Comparison of ENCODE assay signal across 31 cellular contexts in the genomic region with DNA sequence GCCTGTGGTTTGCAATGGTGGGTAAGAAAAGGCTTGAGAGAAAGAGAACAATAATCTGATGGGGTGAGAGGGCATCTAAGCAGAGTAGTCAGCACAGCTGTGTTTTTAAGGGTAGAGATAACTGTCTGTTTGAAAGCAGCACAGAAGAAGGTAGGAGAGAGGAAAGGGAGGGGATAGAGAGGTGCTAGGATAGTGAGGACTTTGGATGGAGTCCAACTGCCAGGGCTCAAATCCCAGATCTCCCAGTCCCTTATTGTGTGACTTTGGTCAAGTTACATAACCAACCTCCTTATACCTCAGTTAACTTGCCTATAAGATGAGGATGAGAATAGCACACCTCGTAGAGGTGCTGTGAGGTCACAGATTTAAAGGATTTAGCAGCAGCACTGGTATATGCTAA. TPM values are rescaled to one million over a fixed set of nuclear protein-coding genes. Genes with fewer than 3 reads are reported as not detected.
A peak's percentile ranks its signal among the peaks of the same experiment; 100 is the strongest.
DNase-seq lines count a peak whose midpoint lies in the region; ATAC-seq and TF ChIP-seq lines count a peak whose summit lies in the region.
"Had no signal": no experiment of that assay in that cellular context is flagged by ENCODE, and none has a peak within 500 bp of the region (broad histone marks: within the 10 kb centered on the region; RNA-seq: fewer than 3 reads in every experiment).

No MANE protein-coding gene starts in this region.

- H3F3A ChIP-seq in neural progenitor cell (ENCODE audit: low read depth): no peaks in the 10 kb centered on the region

- no peaks in the 10 kb centered on the region for H3K9me3 Mint-ChIP-seq in activated CD8-positive, alpha-beta T cell treated with anti-CD3 and anti-CD28 coated beads, Interleukin-2, amount 10 ng/mL, durations not matched to agents 7 days and 5 days (ENCODE audit: insufficient read depth)
- no peaks in the 10 kb centered on the region for H3K9me3 Mint-ChIP-seq in activated CD8-positive, alpha-beta T cell treated with anti-CD3 and anti-CD28 coated beads for 36 hours
- H3K9me3 Mint-ChIP-seq in CD4-positive, alpha-beta memory T cell: peaks cover 0 to 2% (median 0%) of the 10 kb centered on the region in 8 donors
- no peaks in the 10 kb centered on the region for H3K9me3 Mint-ChIP-seq in neural progenitor cell
- H3K9me3 Mint-ChIP-seq: brain; natural killer cell; stimulated activated naive CD8-positive, alpha-beta T cell treated with anti-CD3 and anti-CD28 coated beads, Interleukin-15, amount 100 ng/mL, for 72 hours; T-helper 2 cell treated with Interferon-gamma antibody and Interleukin-4, amounts not matched to agents 5 μg/mL and 100 μg/mL, for 36 hours had no signal

- DNase-seq in activated CD8-positive, alpha-beta T cell treated with anti-CD3 and anti-CD28 coated beads, Interleukin-2, amount 10 ng/mL, durations not matched to agents 7 days and 5 days: no peak
- DNase-seq in activated CD8-positive, alpha-beta T cell treated with anti-CD3 and anti-CD28 coated beads for 36 hours: no peak
- DNase-seq in CD4-positive, alpha-beta memory T cell: no peak
- DNase-seq in T-helper 17 cell: no peak
- DNase-seq in neural progenitor cell (ENCODE audit: low spot score): no peak
- DNase-seq in NCI-H187 (lab: John Stamatoyannopoulos, UW): no peak
- DNase-seq: activated CD4-positive, alpha-beta T cell treated with anti-CD3 and anti-CD28 coated beads, Interleukin-2, amount 50 U/mL, for 1 hour; activated effector memory CD4-positive, alpha-beta T cell treated with Interleukin-2 at 50 U/mL for 16 hours; BE2C; Caco-2; esophagus squamous epithelium; GOT3; hypothalamus; KBM-7; midbrain; natural killer cell; NCI-H1694; NCI-H2171; NCI-H524 treated with DMSO at 0.1 percent for 48 hours; ovary; SK-N-SH; stimulated activated CD4-positive, alpha-beta T cell treated with anti-CD3 and anti-CD28 coated beads, Interleukin-12 subunit alpha, Interleukin-12 subunit beta, amount 100 ng/mL, for 4 hours; stimulated activated CD4-positive, alpha-beta T cell treated with anti-CD3 and anti-CD28 coated beads, Interleukin-4, amount 100 ng/mL, for 24 hours; stimulated activated naive CD8-positive, alpha-beta T cell treated with anti-CD3 and anti-CD28 coated beads, Interleukin-15, amount 100 ng/mL, for 72 hours had no signal

- no peak overlapping the region for H3K4me3 Mint-ChIP-seq in activated CD8-positive, alpha-beta T cell treated with anti-CD3 and anti-CD28 coated beads, Interleukin-2, amount 10 ng/mL, durations not matched to agents 7 days and 5 days
- H3K4me3 Mint-ChIP-seq in activated CD8-positive, alpha-beta T cell treated with anti-CD3 and anti-CD28 coated beads for 36 hours: no peak overlapping the region
- no peak overlapping the region for H3K4me3 Mint-ChIP-seq in CD4-positive, alpha-beta memory T cell
- H3K4me3 Mint-ChIP-seq in T-helper 17 cell (no peak overlapping the region), neural progenitor cell (no peak overlapping the region)
- H3K4me3 Mint-ChIP-seq: brain; natural killer cell; stimulated activated naive CD8-positive, alpha-beta T cell treated with anti-CD3 and anti-CD28 coated beads, Interleukin-15, amount 100 ng/mL, for 72 hours; T-helper 2 cell treated with Interferon-gamma antibody and Interleukin-4, amounts not matched to agents 5 μg/mL and 100 μg/mL, for 36 hours had no signal

- peaks cover 18% of the 10 kb centered on the region for H3K36me3 Mint-ChIP-seq in activated CD8-positive, alpha-beta T cell treated with anti-CD3 and anti-CD28 coated beads, Interleukin-2, amount 10 ng/mL, durations not matched to agents 7 days and 5 days (ENCODE audit: low read depth)
- peaks cover 11% of the 10 kb centered on the region for H3K36me3 Mint-ChIP-seq in activated CD8-positive, alpha-beta T cell treated with anti-CD3 and anti-CD28 coated beads for 36 hours (ENCODE audit: low read depth)
- peaks cover 46 to 83% of the 10 kb centered on the region in 2 donors for H3K36me3 Mint-ChIP-seq in CD4-positive, alpha-beta memory T cell
- H3K36me3 Mint-ChIP-seq in T-helper 17 cell (ENCODE audit: low read depth) (peaks cover 6% of the 10 kb centered on the region), neural progenitor cell (peaks cover 46% of the 10 kb centered on the region)

- intact Hi-C loops in activated CD8-positive, alpha-beta T cell treated with anti-CD3 and anti-CD28 coated beads for 36 hours (cut with micrococcal nuclease): loop anchor here (10.0 kb wide), 1 partner anchor 136 kb away; no protein-coding TSS in a partner anchor
- intact Hi-C loops in CD4-positive, alpha-beta memory T cell (cut with micrococcal nuclease): no loop called here

- H3K79me2 ChIP-seq in neural progenitor cell (ENCODE audit: low read depth): no peaks in the 10 kb centered on the region

- no peaks in the 10 kb centered on the region for H3K4me1 ChIP-seq in CD4-positive, alpha-beta memory T cell (ENCODE audit: insufficient read depth, low read length)
- no peaks in the 10 kb centered on the region for H3K4me1 ChIP-seq in neural progenitor cell
- H3K4me1 ChIP-seq: Caco-2, tibial nerve had no signal

- H2AFZ ChIP-seq in neural progenitor cell (replicated peaks): no peak overlapping the region

- no peaks in the 10 kb centered on the region for H3K4me1 Mint-ChIP-seq in activated CD8-positive, alpha-beta T cell treated with anti-CD3 and anti-CD28 coated beads, Interleukin-2, amount 10 ng/mL, durations not matched to agents 7 days and 5 days (ENCODE audit: low read depth)
- H3K4me1 Mint-ChIP-seq in activated CD8-positive, alpha-beta T cell treated with anti-CD3 and anti-CD28 coated beads for 36 hours (ENCODE audit: low read depth): no peaks in the 10 kb centered on the region
- H3K4me1 Mint-ChIP-seq in CD4-positive, alpha-beta memory T cell: no peaks in the 10 kb centered on the region
- H3K4me1 Mint-ChIP-seq in T-helper 17 cell (peaks cover 10% of the 10 kb centered on the region), neural progenitor cell (peaks cover 10% of the 10 kb centered on the region)
- H3K4me1 Mint-ChIP-seq: brain; natural killer cell; stimulated activated naive CD8-positive, alpha-beta T cell treated with anti-CD3 and anti-CD28 coated beads, Interleukin-15, amount 100 ng/mL, for 72 hours had no signal

- no peaks in the 10 kb centered on the region for H3K9me3 ChIP-seq in CD4-positive, alpha-beta memory T cell (ENCODE audit: control insufficient read depth in 1 of 2, low read length in 2 of 2)
- H3K9me3 ChIP-seq in T-helper 17 cell (ENCODE audit: control insufficient read depth, low read length, poor library complexity, severe bottlenecking) (no peaks in the 10 kb centered on the region), neural progenitor cell (ENCODE audit: low read depth) (no peaks in the 10 kb centered on the region)
- H3K9me3 ChIP-seq: BE2C, Caco-2, esophagus squamous epithelium, gastroesophageal sphincter, ovary, SK-N-SH, tibial nerve had no signal

- no peaks in the 10 kb centered on the region for H3K27me3 Mint-ChIP-seq in activated CD8-positive, alpha-beta T cell treated with anti-CD3 and anti-CD28 coated beads, Interleukin-2, amount 10 ng/mL, durations not matched to agents 7 days and 5 days (ENCODE audit: low read depth)
- no peaks in the 10 kb centered on the region for H3K27me3 Mint-ChIP-seq in activated CD8-positive, alpha-beta T cell treated with anti-CD3 and anti-CD28 coated beads for 36 hours
- no peaks in the 10 kb centered on the region for H3K27me3 Mint-ChIP-seq in CD4-positive, alpha-beta memory T cell
- H3K27me3 Mint-ChIP-seq in T-helper 17 cell (no peaks in the 10 kb centered on the region), neural progenitor cell (ENCODE audit: insufficient read depth, low read depth) (no peaks in the 10 kb centered on the region)
- H3K27me3 Mint-ChIP-seq: brain; stimulated activated naive CD8-positive, alpha-beta T cell treated with anti-CD3 and anti-CD28 coated beads, Interleukin-15, amount 100 ng/mL, for 72 hours had no signal

- CTCF ChIA-PET in activated CD8-positive, alpha-beta T cell treated with anti-CD3 and anti-CD28 coated beads, Interleukin-2, amount 10 ng/mL, durations not matched to agents 7 days and 5 days (lab: Charles Lee): interaction anchor here (1.2 kb wide), 1 partner anchor 136 kb away, joined by 4 read pairs; no protein-coding TSS in a partner anchor
- CTCF ChIA-PET in activated CD8-positive, alpha-beta T cell treated with anti-CD3 and anti-CD28 coated beads for 36 hours (lab: Charles Lee): interaction anchor here (0.5 to 2.6 kb wide), 4 partner anchors 8 to 264 kb away, joined by 3 to 10 read pairs (median 4); no protein-coding TSS in a partner anchor
- CTCF ChIA-PET in CD4-positive, alpha-beta memory T cell (lab: Charles Lee; ENCODE audit: partially characterized antibody): no interaction called here

- no peak for TF ChIP-seq CTCF in activated CD8-positive, alpha-beta T cell treated with anti-CD3 and anti-CD28 coated beads for 36 hours (IDR thresholded peaks at IDR 0.05)
- TF ChIP-seq CTCF in neural progenitor cell (IDR thresholded peaks at IDR 0.05): no peak

- H3K9ac ChIP-seq in neural progenitor cell: no peak overlapping the region
- H3K9ac ChIP-seq: SK-N-SH had no signal

- no peak for ATAC-seq in activated CD8-positive, alpha-beta T cell treated with anti-CD3 and anti-CD28 coated beads, Interleukin-2, amount 10 ng/mL, durations not matched to agents 7 days and 5 days
- ATAC-seq in activated CD8-positive, alpha-beta T cell treated with anti-CD3 and anti-CD28 coated beads for 36 hours: no peak
- no peak for ATAC-seq in T-helper 17 cell
- no peak for ATAC-seq in GM21717 (IDR thresholded peaks at IDR 0.05; ENCODE audit: unreplicated experiment)
- ATAC-seq in HG02970 (IDR thresholded peaks at IDR 0.05; ENCODE audit: low FRiP score, unreplicated experiment): no peak
- ATAC-seq: gastroesophageal sphincter; natural killer cell; stimulated activated naive CD8-positive, alpha-beta T cell treated with anti-CD3 and anti-CD28 coated beads, Interleukin-15, amount 100 ng/mL, for 72 hours had no signal

- no peaks in the 10 kb centered on the region for H3K27me3 ChIP-seq in CD4-positive, alpha-beta memory T cell (ENCODE audit: insufficient read depth, low read length)
- no peaks in the 10 kb centered on the region for H3K27me3 ChIP-seq in neural progenitor cell
- H3K27me3 ChIP-seq: BE2C, esophagus squamous epithelium, gastroesophageal sphincter, ovary, tibial nerve had no signal

- no peak overlapping the region for H3K4me2 ChIP-seq in neural progenitor cell
- H3K4me2 ChIP-seq: SK-N-SH had no signal

- H4K20me1 ChIP-seq in neural progenitor cell (ENCODE audit: low read depth): peaks cover 3% of the 10 kb centered on the region

- POLR2A ChIA-PET in activated CD8-positive, alpha-beta T cell treated with anti-CD3 and anti-CD28 coated beads, Interleukin-2, amount 10 ng/mL, durations not matched to agents 7 days and 5 days (lab: Charles Lee): no interaction called here
- POLR2A ChIA-PET in activated CD8-positive, alpha-beta T cell treated with anti-CD3 and anti-CD28 coated beads for 36 hours (lab: Charles Lee): no interaction called here
- POLR2A ChIA-PET in CD4-positive, alpha-beta memory T cell (lab: Charles Lee; ENCODE audit: partially characterized antibody): no interaction called here

- H3K27ac Mint-ChIP-seq in activated CD8-positive, alpha-beta T cell treated with anti-CD3 and anti-CD28 coated beads, Interleukin-2, amount 10 ng/mL, durations not matched to agents 7 days and 5 days: peak overlapping the region; percentile 22
- no peak overlapping the region for H3K27ac Mint-ChIP-seq in activated CD8-positive, alpha-beta T cell treated with anti-CD3 and anti-CD28 coated beads for 36 hours
- H3K27ac Mint-ChIP-seq in CD4-positive, alpha-beta memory T cell: peak overlapping the region in 6 of 7 donors; percentile 8 to 61 (median 20)
- H3K27ac Mint-ChIP-seq in T-helper 17 cell (peak overlapping the region; percentile 78), neural progenitor cell (peak overlapping the region; percentile 29)
- H3K27ac Mint-ChIP-seq: stimulated activated naive CD8-positive, alpha-beta T cell treated with anti-CD3 and anti-CD28 coated beads, Interleukin-15, amount 100 ng/mL, for 72 hours; T-helper 2 cell treated with Interferon-gamma antibody and Interleukin-4, amounts not matched to agents 5 μg/mL and 100 μg/mL, for 36 hours had no signal

- no peak overlapping the region for H3K4me3 ChIP-seq in CD4-positive, alpha-beta memory T cell (ENCODE audit: low read length in 2 of 2)
- no peak overlapping the region for H3K4me3 ChIP-seq in neural progenitor cell
- H3K4me3 ChIP-seq: esophagus squamous epithelium, gastroesophageal sphincter, ovary, tibial nerve had no signal

- no peak overlapping the region for H3K27ac ChIP-seq in CD4-positive, alpha-beta memory T cell (ENCODE audit: low read depth, low read length)
- no peak overlapping the region for H3K27ac ChIP-seq in neural progenitor cell
- H3K27ac ChIP-seq: esophagus squamous epithelium, ovary, tibial nerve had no signal

- H3K36me3 ChIP-seq in CD4-positive, alpha-beta memory T cell (ENCODE audit: insufficient read depth, low read length): peaks cover 26% of the 10 kb centered on the region
- peaks cover 9% of the 10 kb centered on the region for H3K36me3 ChIP-seq in neural progenitor cell
- H3K36me3 ChIP-seq: ovary had no signal

RNA-seq across cellular contexts. Expression of a gene that starts 55.6 kb away (rescaled TPM):
- 1 to 10 TPM in 1 of 2 experiments, under 1 TPM in 1; 0.63 to 1.1 TPM for total RNA-seq in activated CD8-positive, alpha-beta T cell treated with anti-CD3 and anti-CD28 coated beads, Interleukin-2, amount 10 ng/mL, durations not matched to agents 7 days and 5 days
- under 1 TPM in 1 of 2 experiments, not detected in 1; 0.45 TPM for total RNA-seq in activated CD8-positive, alpha-beta T cell treated with anti-CD3 and anti-CD28 coated beads for 36 hours
- 1 to 10 TPM; 1.0 to 2.3 TPM for total RNA-seq in CD4-positive, alpha-beta memory T cell
- polyA plus RNA-seq in CD4-positive, alpha-beta memory T cell: not detected
- total RNA-seq in T-helper 17 cell (1 to 10 TPM in 1 of 2 donors, not detected in 1; 1.6 TPM), neural progenitor cell (ENCODE audit: low replicate concordance) (0.59 and 6.4 TPM in 2 replicates)
- total RNA-seq: RPMI7951 had no signal
- polyA plus RNA-seq: SK-N-SH had no signal
